Comparison of ENCODE assay signal across 12 cellular contexts in genomic region chr3:98003306-98003969, GRCh38. TPM values are rescaled to one million over a fixed set of nuclear protein-coding genes. Genes with fewer than 3 reads are reported as not detected.
DNase-seq lines count a peak whose midpoint lies in the region; ATAC-seq and TF ChIP-seq lines count a peak whose summit lies in the region.
"Had no signal": no experiment of that assay in that cellular context is flagged by ENCODE, and none has a peak within 500 bp of the region (broad histone marks: within the 10 kb centered on the region; RNA-seq: fewer than 3 reads in every experiment).

No MANE protein-coding gene starts in this region.

- H3K27ac ChIP-seq in H9 (ENCODE audit: insufficient read length, low read depth, low read length) (no peak overlapping the region), MM.1S (ENCODE audit: low read length) (peak overlapping the region; percentile 67; the same call in 1 of the 2 replicates), left lung (no peak overlapping the region)
- H3K27ac ChIP-seq: BLaER1 treated with 17β-estradiol and CSF1 and Interleukin-3, amounts not matched to agents 10 nM and 100 nM; GM23248 had no signal

- H3F3A ChIP-seq in MM.1S (ENCODE audit: insufficient read depth, low read length), result peaks cover 4% of the 10 kb centered on the region; the same call in 1 of the 2 replicates

- no peaks in the 10 kb centered on the region for H3K36me3 ChIP-seq in MM.1S (replicated peaks; ENCODE audit: insufficient read depth, low read length)
- no peaks in the 10 kb centered on the region for H3K36me3 ChIP-seq in left lung
- H3K36me3 ChIP-seq: BLaER1 treated with 17β-estradiol and CSF1 and Interleukin-3, amounts not matched to agents 10 nM and 100 nM; MG63 had no signal

- H3K4me3 Mint-ChIP-seq in natural killer cell (no peak overlapping the region), H9 (no peak overlapping the region)
- no peak overlapping the region for H3K4me3 Mint-ChIP-seq in natural killer cell treated with Interleukin-12 subunit alpha and Interleukin-12 subunit beta and Interleukin-15 and Interleukin-18, amount 100 ng/mL, for 72 hours
- no peak overlapping the region for H3K4me3 Mint-ChIP-seq in stimulated activated naive B cell treated with anti-CD40 and anti-IgM and Interleukin-4, amounts not matched to agents 10 μg/mL and 1 μg/mL and 100 μg/mL, for 72 hours
- H3K4me3 Mint-ChIP-seq: activated T-cell treated with anti-CD3 and anti-CD28 coated beads, Interleukin-2, amount 50 U/mL, for 72 hours had no signal

- intact Hi-C loops in natural killer cell (cut with micrococcal nuclease) (no loop called here), left lung (cut with DNase I) (no loop called here)

- H3K9me2 ChIP-seq in MM.1S (replicated peaks; ENCODE audit: insufficient read depth, low read length), result no peaks in the 10 kb centered on the region

- no peak overlapping the region for H3K4ac ChIP-seq in H9 (ENCODE audit: low read depth, low read length)

- H3K79me1 ChIP-seq in H9 (ENCODE audit: insufficient read depth, low read depth, low read length, poor library complexity, severe bottlenecking), result no peaks in the 10 kb centered on the region

- H3K23me2 ChIP-seq in H9 (ENCODE audit: insufficient read length, low read depth, low read length, poor library complexity, severe bottlenecking), result no peaks in the 10 kb centered on the region

- H3K27ac Mint-ChIP-seq in natural killer cell (peak overlapping the region in 1 of 2 donors; percentile 2), H9 (no peak overlapping the region)
- peak overlapping the region in 1 of 2 donors; percentile 30 for H3K27ac Mint-ChIP-seq in natural killer cell treated with Interleukin-12 subunit alpha and Interleukin-12 subunit beta and Interleukin-15 and Interleukin-18, amount 100 ng/mL, for 72 hours
- peak overlapping the region; percentile 49 for H3K27ac Mint-ChIP-seq in stimulated activated naive B cell treated with anti-CD40 and anti-IgM and Interleukin-4, amounts not matched to agents 10 μg/mL and 1 μg/mL and 100 μg/mL, for 72 hours
- H3K27ac Mint-ChIP-seq: activated T-cell treated with anti-CD3 and anti-CD28 coated beads, Interleukin-2, amount 50 U/mL, for 72 hours had no signal

- H2AFZ ChIP-seq in H9 (ENCODE audit: low read length) (no peak overlapping the region), MM.1S (ENCODE audit: low read length) (peak overlapping the region; percentile 39)
- H2AFZ ChIP-seq: GM23248 had no signal

- H3T11ph ChIP-seq in H9 (ENCODE audit: low read length), result no peak overlapping the region

- ATAC-seq in natural killer cell, result peak in 2 of 3 donors; percentile 49 to 58
- no peak for ATAC-seq in natural killer cell treated with Interleukin-12 subunit alpha and Interleukin-12 subunit beta and Interleukin-15 and Interleukin-18, amount 100 ng/mL, for 72 hours
- ATAC-seq in stimulated activated naive B cell treated with anti-CD40 and anti-IgM and Interleukin-4, amounts not matched to agents 10 μg/mL and 1 μg/mL and 100 μg/mL, for 72 hours (replicated peaks), result peak; percentile 76 to 81
- ATAC-seq in left lung, result no peak

- no peak overlapping the region for H3K4me2 ChIP-seq in H9 (ENCODE audit: insufficient read depth, insufficient read length, low read length)
- peak overlapping the region; percentile 61; the same call in 1 of the 2 replicates for H3K4me2 ChIP-seq in MM.1S (ENCODE audit: low read depth, low read length)

- H2BK5ac ChIP-seq in H9 (ENCODE audit: insufficient read length, low read length), result no peak overlapping the region

- no peak overlapping the region for H3K23ac ChIP-seq in H9 (ENCODE audit: insufficient read length, low read depth, low read length)

- H4K5ac ChIP-seq in H9 (ENCODE audit: insufficient read length, low read depth, low read length), result no peak overlapping the region

- H4K20me1 ChIP-seq in H9 (ENCODE audit: control insufficient read depth, insufficient read depth, insufficient read length) (no peaks in the 10 kb centered on the region), MM.1S (ENCODE audit: insufficient read depth, low read length) (no peaks in the 10 kb centered on the region)
- H4K20me1 ChIP-seq: BLaER1 treated with 17β-estradiol and CSF1 and Interleukin-3, amounts not matched to agents 10 nM and 100 nM had no signal

- no peak overlapping the region for H2BK12ac ChIP-seq in H9 (ENCODE audit: insufficient read length, low read depth, low read length)

- H3K79me2 ChIP-seq in H9 (ENCODE audit: insufficient read depth, low read length), result no peaks in the 10 kb centered on the region
- no peaks in the 10 kb centered on the region for H3K79me2 ChIP-seq in MM.1S (ENCODE audit: low read length)

- TF ChIP-seq CTCF in natural killer cell (IDR thresholded peaks at IDR 0.05) (no peak), H9 (conservative IDR thresholded peaks at IDR 0.05) (no peak), MM.1S (IDR thresholded peaks at IDR 0.05; ENCODE audit: low read length) (no peak), left lung (IDR thresholded peaks at IDR 0.05) (no peak)

- no peaks in the 10 kb centered on the region for H3K9me3 ChIP-seq in H9 (ENCODE audit: control insufficient read depth, low read depth, low read length)
- H3K9me3 ChIP-seq in MM.1S (replicated peaks; ENCODE audit: insufficient read depth, low read length), result no peaks in the 10 kb centered on the region
- H3K9me3 ChIP-seq in left lung, result no peaks in the 10 kb centered on the region
- H3K9me3 ChIP-seq: BLaER1 treated with 17β-estradiol and CSF1 and Interleukin-3, amounts not matched to agents 10 nM and 100 nM; MG63 had no signal

- peak overlapping the region; percentile 31 for H2BK120ac ChIP-seq in H9 (ENCODE audit: low read depth, low read length, poor library complexity, severe bottlenecking)

- H4K91ac ChIP-seq in H9 (ENCODE audit: insufficient read length, low read depth, low read length), result no peak overlapping the region

- H4K8ac ChIP-seq in H9 (replicated peaks; ENCODE audit: insufficient read length, low read depth, low read length), result no peak overlapping the region

- H3K27me3 Mint-ChIP-seq in natural killer cell (ENCODE audit: low read depth in 2 of 2) (peaks cover 7 to 9% of the 10 kb centered on the region in 2 donors), H9 (ENCODE audit: low read depth) (no peaks in the 10 kb centered on the region)
- peaks cover 8 to 23% of the 10 kb centered on the region in 2 donors for H3K27me3 Mint-ChIP-seq in natural killer cell treated with Interleukin-12 subunit alpha and Interleukin-12 subunit beta and Interleukin-15 and Interleukin-18, amount 100 ng/mL, for 72 hours
- peaks cover 0 to 4% of the 10 kb centered on the region in 2 donors for H3K27me3 Mint-ChIP-seq in stimulated activated naive B cell treated with anti-CD40 and anti-IgM and Interleukin-4, amounts not matched to agents 10 μg/mL and 1 μg/mL and 100 μg/mL, for 72 hours

- H2BK20ac ChIP-seq in H9 (ENCODE audit: low read depth, low read length, poor library complexity, severe bottlenecking), result no peak overlapping the region

- no peak overlapping the region for H2AK5ac ChIP-seq in H9 (ENCODE audit: insufficient read length, low read length)

- no CpG with 5 or more reads among the region's 2 CpGs for WGBS in H9 (ENCODE audit: extremely low coverage, insufficient read length, low lambda C conversion rate)

- H3K36me3 Mint-ChIP-seq in natural killer cell (no peaks in the 10 kb centered on the region), H9 (ENCODE audit: insufficient read depth in 1 of 3, low read depth in 3 of 3) (no peaks in the 10 kb centered on the region)
- H3K36me3 Mint-ChIP-seq in natural killer cell treated with Interleukin-12 subunit alpha and Interleukin-12 subunit beta and Interleukin-15 and Interleukin-18, amount 100 ng/mL, for 72 hours, result no peaks in the 10 kb centered on the region
- H3K36me3 Mint-ChIP-seq in stimulated activated naive B cell treated with anti-CD40 and anti-IgM and Interleukin-4, amounts not matched to agents 10 μg/mL and 1 μg/mL and 100 μg/mL, for 72 hours, result no peaks in the 10 kb centered on the region

- H3K27me3 ChIP-seq in H9 (ENCODE audit: insufficient read depth, low read length), result no peaks in the 10 kb centered on the region
- H3K27me3 ChIP-seq in MM.1S (replicated peaks; ENCODE audit: insufficient read depth, low read length), result no peaks in the 10 kb centered on the region
- H3K27me3 ChIP-seq in left lung, result no peaks in the 10 kb centered on the region
- H3K27me3 ChIP-seq: BLaER1 treated with 17β-estradiol and CSF1 and Interleukin-3, amounts not matched to agents 10 nM and 100 nM had no signal

- no peak overlapping the region for H3K14ac ChIP-seq in H9 (ENCODE audit: insufficient read depth, low read length)

- H3K9ac ChIP-seq in H9 (ENCODE audit: extremely low read depth, insufficient read length, low read length) (no peak overlapping the region), MM.1S (ENCODE audit: low read length) (no peak overlapping the region)
- H3K9ac ChIP-seq: BLaER1 treated with 17β-estradiol and CSF1 and Interleukin-3, amounts not matched to agents 10 nM and 100 nM; GM23248 had no signal

- H3K4me3 ChIP-seq in MM.1S (ENCODE audit: low read length), result no peak overlapping the region
- no peak overlapping the region for H3K4me3 ChIP-seq in left lung
- H3K4me3 ChIP-seq: BLaER1 treated with 17β-estradiol and CSF1 and Interleukin-3, amounts not matched to agents 10 nM and 100 nM; GM23248; MG63 had no signal

- H2BK15ac ChIP-seq in H9 (ENCODE audit: low read depth, low read length), result no peak overlapping the region

- H3K9me3 Mint-ChIP-seq in natural killer cell (no peaks in the 10 kb centered on the region), H9 (no peaks in the 10 kb centered on the region)
- no peaks in the 10 kb centered on the region for H3K9me3 Mint-ChIP-seq in natural killer cell treated with Interleukin-12 subunit alpha and Interleukin-12 subunit beta and Interleukin-15 and Interleukin-18, amount 100 ng/mL, for 72 hours
- no peaks in the 10 kb centered on the region for H3K9me3 Mint-ChIP-seq in stimulated activated naive B cell treated with anti-CD40 and anti-IgM and Interleukin-4, amounts not matched to agents 10 μg/mL and 1 μg/mL and 100 μg/mL, for 72 hours

- H3K4me1 ChIP-seq in H9 (ENCODE audit: insufficient read depth, low read length) (no peaks in the 10 kb centered on the region), MM.1S (ENCODE audit: low read length) (peaks cover 26% of the 10 kb centered on the region), left lung (no peaks in the 10 kb centered on the region)

- H3K56ac ChIP-seq in H9 (ENCODE audit: insufficient read length, low read depth, low read length), result no peak overlapping the region

- H3K18ac ChIP-seq in H9 (ENCODE audit: insufficient read length, low read depth, low read length), result no peak overlapping the region

- no peak for DNase-seq in natural killer cell
- DNase-seq in natural killer cell treated with Interleukin-12 subunit alpha and Interleukin-12 subunit beta and Interleukin-15 and Interleukin-18, amount 100 ng/mL, for 72 hours (ENCODE audit: low spot score), result no peak
- DNase-seq in H9, result no peak
- DNase-seq in MM.1S, result peak; percentile 84
- no peak for DNase-seq in stimulated activated naive B cell treated with anti-CD40 and anti-IgM and Interleukin-4, amounts not matched to agents 10 μg/mL and 1 μg/mL and 100 μg/mL, for 72 hours
- DNase-seq in stimulated activated CD4-positive, alpha-beta T cell treated with anti-CD3 and anti-CD28 coated beads, Interleukin-1b, Interleukin-23, amount 100 ng/mL, for 48 hours, result no peak
- DNase-seq in medulla oblongata (ENCODE audit: extremely low spot score), result no peak
- no peak for DNase-seq in left lung
- DNase-seq: activated T-cell treated with anti-CD3 and anti-CD28 coated beads, Interleukin-2, amount 50 U/mL, for 72 hours; GM23248; MG63 had no signal

- H3K4me1 Mint-ChIP-seq in natural killer cell (peaks cover 11 to 16% of the 10 kb centered on the region in 2 donors), H9 (peaks cover 0 to 2% of the 10 kb centered on the region in 2 experiments; a peak in 2 of 4 replicates)
- H3K4me1 Mint-ChIP-seq in natural killer cell treated with Interleukin-12 subunit alpha and Interleukin-12 subunit beta and Interleukin-15 and Interleukin-18, amount 100 ng/mL, for 72 hours (ENCODE audit: low read depth in 2 of 2), result peaks cover 0 to 10% of the 10 kb centered on the region in 2 donors
- H3K4me1 Mint-ChIP-seq in stimulated activated naive B cell treated with anti-CD40 and anti-IgM and Interleukin-4, amounts not matched to agents 10 μg/mL and 1 μg/mL and 100 μg/mL, for 72 hours, result peaks cover 5 to 23% of the 10 kb centered on the region in 2 donors

RNA-seq across cellular contexts. Expression of gene RIOX2, which starts 31.2 kb away (rescaled TPM):
- total RNA-seq in natural killer cell (10 to 100 TPM in 2 of 3 donors, 1 to 10 TPM in 1; 8.7 to 16.2 (median 13.5) TPM), H9 (2021) (13.1 and 15.5 TPM in 2 replicates), left lung (10 to 100 TPM; 16.6 to 29.3 TPM)
- 10 to 100 TPM; 22.0 to 50.2 TPM for total RNA-seq in natural killer cell treated with Interleukin-12 subunit alpha and Interleukin-12 subunit beta and Interleukin-15 and Interleukin-18, amount 100 ng/mL, for 72 hours

RNA-seq across cellular contexts. Expression of gene GABRR3, which starts 31.7 kb away (rescaled TPM):
- total RNA-seq in natural killer cell, result not detected
- not detected for total RNA-seq in natural killer cell treated with Interleukin-12 subunit alpha and Interleukin-12 subunit beta and Interleukin-15 and Interleukin-18, amount 100 ng/mL, for 72 hours
- total RNA-seq in H9 (2021), result not detected in 2 replicates
- total RNA-seq in left lung, result not detected
- total RNA-seq: activated T-cell treated with anti-CD3 and anti-CD28 coated beads, Interleukin-2, amount 50 U/mL, for 72 hours; GM23248 had no signal

Comparison
In these comparisons a context has a peak if more than half of its experiments do, and no peak if none do; other contexts are left out.
1. ATAC-seq: peak in natural killer cell (2 of 3) and stimulated activated naive B cell treated with anti-CD40 and anti-IgM and Interleukin-4, amounts not matched to agents 10 μg/mL and 1 μg/mL and 100 μg/mL, for 72 hours (2 of 2); none in natural killer cell treated with Interleukin-12 subunit alpha and Interleukin-12 subunit beta and Interleukin-15 and Interleukin-18, amount 100 ng/mL, for 72 hours (0 of 2) and left lung (single experiment).